In genomic region chr10:70726909-70727495, GRCh38 we compare ENCODE assay signal across 13 cellular contexts.
DNase-seq lines count a peak whose midpoint lies in the region; ATAC-seq and TF ChIP-seq lines count a peak whose summit lies in the region.
"Had no signal": no experiment of that assay in that cellular context is flagged by ENCODE, and none has a peak within 500 bp of the region (broad histone marks: within the 10 kb centered on the region; RNA-seq: fewer than 3 reads in every experiment).

No MANE protein-coding gene starts in this region.

- DNase-seq in C1 segment of cervical spinal cord (lab: John Stamatoyannopoulos, UW) (peak in 11 of 14 donors; percentile 27 to 66 (median 40)), astrocyte of the hippocampus (ENCODE audit: low read depth, low spot score) (peak; percentile 26), hippocampal formation (lab: John Stamatoyannopoulos, UW) (peak; percentile 18 to 63), pons (ENCODE audit: low spot score) (peak; percentile 88), HuH-7 (ENCODE audit: low spot score) (no peak), DMS79 (lab: John Stamatoyannopoulos, UW) (no peak)
- DNase-seq: KBM-7, NCI-H1092, NCI-H187, Right ventricle myocardium superior had no signal

- no peak for TF ChIP-seq POLR2A in GM18505 (IDR thresholded peaks at IDR 0.05; ENCODE audit: borderline replicate concordance, extremely low read depth, insufficient read depth, insufficient read length)

- no peak for ATAC-seq in GM18505 (IDR thresholded peaks at IDR 0.05; ENCODE audit: unreplicated experiment)
- ATAC-seq in HG03520 (IDR thresholded peaks at IDR 0.05; ENCODE audit: unreplicated experiment), result no peak
- ATAC-seq: GM23338 had no signal

Comparison
In these comparisons a context has a peak if more than half of its experiments do, and no peak if none do; other contexts are left out.
1. DNase-seq: peak in C1 segment of cervical spinal cord (11 of 14), astrocyte of the hippocampus (single experiment), hippocampal formation (2 of 2) and pons (single experiment); none in HuH-7 (single experiment) and DMS79 (single experiment).